In genomic region chr13:84896128-84896527, GRCh38 we compare ENCODE assay signal across 1 cellular context.
TF ChIP-seq lines count a peak whose summit lies in the region.

No MANE protein-coding gene starts in this region.

TF ChIP-seq in GM23338, 12 proteins besides CTCF, POLR2A, EP300 and RAD21 (continued from another document):
- no peak for TF ChIP-seq ZNF462 (CRISPR knock-in tag; IDR thresholded peaks at IDR 0.05)
- no peak for TF ChIP-seq EZH2 (IDR thresholded peaks at IDR 0.05; ENCODE audit: low read depth, unreplicated experiment)
